ENCODE assay signal across 8 cellular contexts in genomic region chr6:73388800-73389512, GRCh38. TPM values are rescaled to one million over a fixed set of nuclear protein-coding genes. Genes with fewer than 3 reads are reported as not detected.
DNase-seq lines count a peak whose midpoint lies in the region; FAIRE-seq and TF ChIP-seq lines count a peak whose summit lies in the region.

No MANE protein-coding gene starts in this region.

- H3K27me3 ChIP-seq in mammary epithelial cell (ENCODE audit: insufficient read depth, low read length), result no peaks in the 10 kb centered on the region

- in situ Hi-C loops in mammary epithelial cell (cut with MboI; ENCODE audit: low sequenced_read_pairs in 2 of 2), result no loop called here

- H3K9me3 ChIP-seq in mammary epithelial cell (replicated peaks; ENCODE audit: insufficient read depth, low read length), result no peaks in the 10 kb centered on the region

- peaks cover 2% of the 10 kb centered on the region for H3K4me1 ChIP-seq in mammary epithelial cell (ENCODE audit: insufficient read depth, low read length)

- peak overlapping the region; percentile 37 for H3K9ac ChIP-seq in mammary epithelial cell (ENCODE audit: insufficient read depth, low read length)

- FAIRE-seq in H54 (lab: Jason Lieb, UNC), result peak; percentile 38

- intact Hi-C loops in mammary epithelial cell (cut with micrococcal nuclease), result loop anchor here (1.0 to 10.0 kb wide), 5 partner anchors 62 to 976 kb away; no protein-coding TSS in a partner anchor

- DNase-seq in GM12864 (ENCODE audit: low read depth) (peak; percentile 40), H54 (ENCODE audit: insufficient read length, low spot score) (peak; percentile 69), UCSD-AML1 (lab: John Stamatoyannopoulos, UW; ENCODE audit: unreplicated experiment) (peak; percentile 74), mammary epithelial cell (peak; percentile 63), islet precursor cell (peak; percentile 88), middle frontal gyrus (ENCODE audit: extremely low spot score, low spot score) (no peak)
- DNase-seq in stimulated activated CD4-positive, alpha-beta T cell treated with anti-CD3 and anti-CD28 coated beads, Interleukin-12 subunit alpha, Interleukin-12 subunit beta, amount 100 ng/mL, for 48 hours (ENCODE audit: low read depth in 2 of 3, low spot score in 1 of 3), result peak; percentile 7 to 44 (median 32)

- peak; percentile 49 for TF ChIP-seq POLR2A in H54 (IDR thresholded peaks at IDR 0.05; ENCODE audit: low read depth, low read length)

- no peaks in the 10 kb centered on the region for H3K36me3 ChIP-seq in mammary epithelial cell (ENCODE audit: insufficient read depth, low read length)

- TF ChIP-seq CTCF in GM12864 (IDR thresholded peaks at IDR 0.05; ENCODE audit: low read depth, low read length, missing control alignments) (peak; percentile 56), LNCAP (IDR thresholded peaks at IDR 0.05) (peak; percentile 32; the same call in 1 of the 2 replicates), mammary epithelial cell (conservative IDR thresholded peaks at IDR 0.05 in 1 of 2, IDR thresholded peaks at IDR 0.05 in 1 of 2; ENCODE audit: extremely low read depth in 1 of 2, insufficient read depth in 1 of 2, low read depth in 1 of 2, low read length in 2 of 2) (peak; percentile 54 to 81)

- H4K20me1 ChIP-seq in mammary epithelial cell (ENCODE audit: insufficient read depth, low read length), result no peaks in the 10 kb centered on the region

- dilution Hi-C loops in mammary epithelial cell (cut with HindIII; ENCODE audit: low sequenced_read_pairs), result no loop called here

- peak overlapping the region; percentile 90 for H2AFZ ChIP-seq in mammary epithelial cell (ENCODE audit: low read depth, low read length)

- H3K4me3 ChIP-seq in GM12864 (ENCODE audit: low read depth, low read length), result peak overlapping the region; percentile 66
- H3K4me3 ChIP-seq in mammary epithelial cell (replicated peaks in 1 of 3; ENCODE audit: insufficient read depth in 1 of 3, low read depth in 2 of 3, low read length in 3 of 3), result peak overlapping the region; percentile 32 to 58 (median 47)

- H3K4me2 ChIP-seq in mammary epithelial cell (ENCODE audit: insufficient read depth, low read depth, low read length), result peak overlapping the region; percentile 87

- BruUV-seq in mammary epithelial cell (replicated peaks; lab: Mats Ljungman, UMichigan), result TSS peak; percentile 77

- H3K27ac ChIP-seq in mammary epithelial cell (ENCODE audit: insufficient read depth, low read depth, low read length), result no peak overlapping the region

- CTCF ChIA-PET in mammary epithelial cell (lab: Charles Lee; ENCODE audit: low non-redundant PET), result interaction anchor here (0.6 to 0.8 kb wide), 4 partner anchors 21 to 246 kb away, joined by 3 to 4 read pairs (median 4); partner anchors contain the start of gene MTO1

- no peaks in the 10 kb centered on the region for H3K79me2 ChIP-seq in mammary epithelial cell (ENCODE audit: insufficient read depth, low read length)

- WGBS in mammary epithelial cell (ENCODE audit: low coverage, missing lambda C conversion rate), result 11% methylated on average over 28 of the region's 38 CpGs

RNA-seq across cellular contexts. Expression of gene DDX43, which starts 5.7 kb away (rescaled TPM):
- total RNA-seq in mammary epithelial cell, result under 1 TPM in 1 of 2 donors, not detected in 1; 0.50 TPM
- polyA plus RNA-seq in mammary epithelial cell, result not detected
- polyA minus RNA-seq in mammary epithelial cell, result not detected

RNA-seq across cellular contexts. Expression of gene OOEP, which starts 19.3 kb away (rescaled TPM):
- total RNA-seq in mammary epithelial cell, result under 1 TPM in 1 of 2 donors, not detected in 1; 0.17 TPM
- not detected for polyA plus RNA-seq in mammary epithelial cell
- polyA minus RNA-seq in mammary epithelial cell, result not detected

RNA-seq across cellular contexts. Expression of gene KHDC3L, which starts 26.5 kb away (rescaled TPM):
- not detected for total RNA-seq in mammary epithelial cell
- polyA plus RNA-seq in mammary epithelial cell, result not detected
- not detected for polyA minus RNA-seq in mammary epithelial cell

RNA-seq across cellular contexts. Expression of gene DPPA5, which starts 34.9 kb away (rescaled TPM):
- total RNA-seq in mammary epithelial cell, result not detected
- not detected for polyA plus RNA-seq in mammary epithelial cell
- not detected for polyA minus RNA-seq in mammary epithelial cell
